Comparison of ENCODE assay signal across 8 cellular contexts in the genomic region with DNA sequence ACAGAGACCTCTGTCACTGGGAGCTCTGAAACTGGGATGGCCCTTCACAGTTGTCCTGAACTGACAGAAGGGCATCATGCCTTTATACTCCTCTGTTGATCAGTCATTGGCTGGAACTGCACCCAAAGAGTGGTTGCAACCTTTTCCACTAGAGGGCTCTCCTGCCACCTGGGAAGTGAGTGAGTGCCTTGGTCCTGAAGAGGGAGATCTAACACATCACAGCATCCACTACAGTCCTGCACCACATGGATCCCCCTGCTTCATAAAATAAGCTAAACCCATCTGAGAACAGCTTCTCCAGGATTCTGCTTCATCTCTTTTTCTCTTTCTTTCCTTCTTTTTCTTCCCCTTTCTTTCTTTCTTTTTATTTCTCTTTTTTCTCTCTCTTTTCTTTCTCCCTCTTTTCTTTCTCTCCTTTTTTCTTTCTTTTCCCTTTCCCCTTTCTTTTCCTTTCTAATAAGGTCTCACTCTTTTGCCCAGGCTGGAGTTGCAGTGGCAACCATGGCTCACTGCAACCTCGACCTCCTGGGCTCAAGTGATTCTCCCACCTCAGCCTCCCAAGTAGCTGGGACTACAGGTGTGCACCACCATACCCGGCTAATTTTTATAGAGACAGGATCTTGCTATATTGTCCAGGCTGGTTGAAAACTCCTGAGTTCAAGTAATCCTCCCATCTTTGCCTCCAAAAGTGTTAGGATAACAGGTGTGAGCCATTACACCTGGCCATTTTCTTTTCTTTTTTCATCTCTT. TPM values are rescaled to one million over a fixed set of nuclear protein-coding genes. Genes with fewer than 3 reads are reported as not detected.
DNase-seq lines count a peak whose midpoint lies in the region; TF ChIP-seq lines count a peak whose summit lies in the region.

No MANE protein-coding gene starts in this region.

- H3K4me1 ChIP-seq in HEK293 (ENCODE audit: control insufficient read depth, insufficient read depth, low read length) (no peaks in the 10 kb centered on the region), ascending aorta (peaks cover 0 to 2% of the 10 kb centered on the region in 2 donors)

- no peak overlapping the region for H3K27ac ChIP-seq in HEK293 (ENCODE audit: extremely low read depth, low read depth, low read length)
- H3K27ac ChIP-seq in ascending aorta = no peak overlapping the region
- no peak overlapping the region for H3K27ac ChIP-seq in coronary artery

- TF ChIP-seq CTCF in GM12801 (IDR thresholded peaks at IDR 0.05; ENCODE audit: extremely low read depth, insufficient read length) = peak; percentile 34
- TF ChIP-seq CTCF in HEK293 (tag by site-specific recombination; IDR thresholded peaks at IDR 0.05) = peak; percentile 89
- TF ChIP-seq CTCF in NB4 (IDR thresholded peaks at IDR 0.05; ENCODE audit: low read depth, low read length) = peak; percentile 93
- TF ChIP-seq CTCF in ascending aorta (IDR thresholded peaks at IDR 0.05) = peak; percentile 25 to 56 (median 45)
- TF ChIP-seq CTCF in coronary artery (IDR thresholded peaks at IDR 0.05) = no peak

- H3K27me3 ChIP-seq in ascending aorta = no peaks in the 10 kb centered on the region

- H3K4me3 ChIP-seq in HEK293 (ENCODE audit: low read depth, low read length) (no peak overlapping the region), NB4 (ENCODE audit: low read depth, low read length) (no peak overlapping the region), ascending aorta (no peak overlapping the region), coronary artery (no peak overlapping the region)

- no peaks in the 10 kb centered on the region for H3K9me3 ChIP-seq in HEK293 (ENCODE audit: control insufficient read depth, insufficient read depth, low read depth, low read length)
- no peaks in the 10 kb centered on the region for H3K9me3 ChIP-seq in ascending aorta

- CTCF ChIA-PET in HEK293 (lab: Yijun Ruan, JAX) = interaction anchor here (0.5 to 3.5 kb wide), 26 partner anchors 10 to 146 kb away, joined by 3 to 33 read pairs (median 4); a partner anchor contains a TSS

- POLR2A ChIA-PET in HEK293 (lab: Yijun Ruan, JAX) = interaction anchor here (1.2 kb wide), 1 partner anchor 126 kb away, joined by 3 read pairs; no protein-coding TSS in a partner anchor

- no peak for TF ChIP-seq POLR2A in NB4 (IDR thresholded peaks at IDR 0.05; ENCODE audit: extremely low read depth, insufficient read length)

- peak; percentile 80 for DNase-seq in NB4 (ENCODE audit: low read depth)
- peak; percentile 8 to 60 (median 25) for DNase-seq in T-helper 1 cell
- DNase-seq in ascending aorta (ENCODE audit: low spot score in 2 of 2) = peak in 1 of 2 donors; percentile 76
- peak; percentile 84 for DNase-seq in iPS-NIHi11 (ENCODE audit: low spot score)
- DNase-seq in stimulated activated CD4-positive, alpha-beta T cell treated with anti-CD3 and anti-CD28 coated beads, Interleukin-4, amount 100 ng/mL, for 1 hour = peak; percentile 37
- no peak for DNase-seq in coronary artery (ENCODE audit: low spot score)

- intact Hi-C loops in ascending aorta (cut with DNase I) = loop anchor here (5.0 kb wide), 1 partner anchor 106 kb away; no protein-coding TSS in a partner anchor

- H3K36me3 ChIP-seq in HEK293 (ENCODE audit: control insufficient read depth in 2 of 2, insufficient read depth in 1 of 2, low read length in 2 of 2) (no peaks in the 10 kb centered on the region), ascending aorta (no peaks in the 10 kb centered on the region)

TF ChIP-seq in HEK293, 187 proteins besides CTCF, POLR2A, EP300 and RAD21 (continues in another document):
- TF ChIP-seq ZNF24 (tag by site-specific recombination; IDR thresholded peaks at IDR 0.05) (0 out of 2 replicates have a peak, but pooled peaks have one; percentile 16), YY2 (tag by site-specific recombination; IDR thresholded peaks at IDR 0.05) (no peak), PRDM1 (tag by site-specific recombination; IDR thresholded peaks at IDR 0.05) (peak; percentile 95), ZNF132 (tag by site-specific recombination; IDR thresholded peaks at IDR 0.05; ENCODE audit: borderline replicate concordance) (no peak), ZNF157 (tag by site-specific recombination; IDR thresholded peaks at IDR 0.05) (0 out of 2 replicates have a peak, but pooled peaks have one; percentile 49), ZIC2 (tag by site-specific recombination; IDR thresholded peaks at IDR 0.05) (peak; percentile 27; the same call in 1 of the 2 replicates), GLI4 (tag by site-specific recombination; IDR thresholded peaks at IDR 0.05) (no peak), ZNF416 (tag by site-specific recombination; IDR thresholded peaks at IDR 0.05) (no peak), ZNF76 (tag by site-specific recombination; IDR thresholded peaks at IDR 0.05; ENCODE audit: borderline replicate concordance, low read depth) (no peak), ZNF549 (tag by site-specific recombination; IDR thresholded peaks at IDR 0.05) (no peak), ZNF670 (tag by site-specific recombination; IDR thresholded peaks at IDR 0.05; ENCODE audit: low read depth) (no peak), TCF7L2 (IDR thresholded peaks at IDR 0.05; ENCODE audit: borderline replicate concordance, low read depth, low read length) (no peak), ZNF621 (tag by site-specific recombination; IDR thresholded peaks at IDR 0.05) (no peak), ZNF701 (tag by site-specific recombination; IDR thresholded peaks at IDR 0.05) (no peak), ZNF555 (tag by site-specific recombination; conservative IDR thresholded peaks at IDR 0.05) (no peak), SP3 (tag by site-specific recombination; IDR thresholded peaks at IDR 0.05) (0 out of 2 replicates have a peak, but pooled peaks have one; percentile 12), ZNF2 (tag by site-specific recombination; IDR thresholded peaks at IDR 0.05) (peak; percentile 70), ZNF202 (tag by site-specific recombination; IDR thresholded peaks at IDR 0.05; ENCODE audit: borderline replicate concordance) (no peak), ZSCAN16 (tag by site-specific recombination; IDR thresholded peaks at IDR 0.05) (no peak), KLF8 (tag by site-specific recombination; IDR thresholded peaks at IDR 0.05) (0 out of 2 replicates have a peak, but pooled peaks have one; percentile 53), ZNF16 (tag by site-specific recombination; IDR thresholded peaks at IDR 0.05; ENCODE audit: low read depth) (no peak), ZNF138 (tag by site-specific recombination; IDR thresholded peaks at IDR 0.05; ENCODE audit: borderline replicate concordance) (no peak), ZNF660 (tag by site-specific recombination; IDR thresholded peaks at IDR 0.05) (no peak), SP7 (tag by site-specific recombination; IDR thresholded peaks at IDR 0.05) (peak; percentile 9; the same call in 1 of the 2 replicates), GLIS2 (tag by site-specific recombination; IDR thresholded peaks at IDR 0.05) (no peak), ZNF707 (tag by site-specific recombination; IDR thresholded peaks at IDR 0.05) (no peak), ZNF121 (tag by site-specific recombination; IDR thresholded peaks at IDR 0.05) (peak; percentile 70; the same call in 1 of the 2 replicates), ZNF223 (tag by site-specific recombination; IDR thresholded peaks at IDR 0.05) (peak; percentile 44; the same call in 1 of the 2 replicates), ZNF335 (tag by site-specific recombination; conservative IDR thresholded peaks at IDR 0.05) (no peak), ZBTB48 (tag by site-specific recombination; IDR thresholded peaks at IDR 0.05) (no peak), HOXD13 (CRISPR knock-in tag; IDR thresholded peaks at IDR 0.05; ENCODE audit: borderline replicate concordance) (no peak)
- TF ChIP-seq, protein P1, sequence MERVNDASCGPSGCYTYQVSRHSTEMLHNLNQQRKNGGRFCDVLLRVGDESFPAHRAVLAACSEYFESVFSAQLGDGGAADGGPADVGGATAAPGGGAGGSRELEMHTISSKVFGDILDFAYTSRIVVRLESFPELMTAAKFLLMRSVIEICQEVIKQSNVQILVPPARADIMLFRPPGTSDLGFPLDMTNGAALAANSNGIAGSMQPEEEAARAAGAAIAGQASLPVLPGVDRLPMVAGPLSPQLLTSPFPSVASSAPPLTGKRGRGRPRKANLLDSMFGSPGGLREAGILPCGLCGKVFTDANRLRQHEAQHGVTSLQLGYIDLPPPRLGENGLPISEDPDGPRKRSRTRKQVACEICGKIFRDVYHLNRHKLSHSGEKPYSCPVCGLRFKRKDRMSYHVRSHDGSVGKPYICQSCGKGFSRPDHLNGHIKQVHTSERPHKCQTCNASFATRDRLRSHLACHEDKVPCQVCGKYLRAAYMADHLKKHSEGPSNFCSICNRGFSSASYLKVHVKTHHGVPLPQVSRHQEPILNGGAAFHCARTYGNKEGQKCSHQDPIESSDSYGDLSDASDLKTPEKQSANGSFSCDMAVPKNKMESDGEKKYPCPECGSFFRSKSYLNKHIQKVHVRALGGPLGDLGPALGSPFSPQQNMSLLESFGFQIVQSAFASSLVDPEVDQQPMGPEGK (tag by site-specific recombination; IDR thresholded peaks at IDR 0.05) = no peak
- TF ChIP-seq, protein P2, sequence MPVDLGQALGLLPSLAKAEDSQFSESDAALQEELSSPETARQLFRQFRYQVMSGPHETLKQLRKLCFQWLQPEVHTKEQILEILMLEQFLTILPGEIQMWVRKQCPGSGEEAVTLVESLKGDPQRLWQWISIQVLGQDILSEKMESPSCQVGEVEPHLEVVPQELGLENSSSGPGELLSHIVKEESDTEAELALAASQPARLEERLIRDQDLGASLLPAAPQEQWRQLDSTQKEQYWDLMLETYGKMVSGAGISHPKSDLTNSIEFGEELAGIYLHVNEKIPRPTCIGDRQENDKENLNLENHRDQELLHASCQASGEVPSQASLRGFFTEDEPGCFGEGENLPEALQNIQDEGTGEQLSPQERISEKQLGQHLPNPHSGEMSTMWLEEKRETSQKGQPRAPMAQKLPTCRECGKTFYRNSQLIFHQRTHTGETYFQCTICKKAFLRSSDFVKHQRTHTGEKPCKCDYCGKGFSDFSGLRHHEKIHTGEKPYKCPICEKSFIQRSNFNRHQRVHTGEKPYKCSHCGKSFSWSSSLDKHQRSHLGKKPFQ (tag by site-specific recombination; IDR thresholded peaks at IDR 0.05) = no peak; the same call in 1 of the 2 replicates

RNA-seq across cellular contexts. Expression of a gene that starts 42.8 kb away (rescaled TPM):
- total RNA-seq in ascending aorta = 103 TPM

RNA-seq across cellular contexts. Expression of a gene that starts 52.4 kb away (rescaled TPM):
- total RNA-seq in ascending aorta = not detected
